Comparison of ENCODE assay signal across 12 cellular contexts in genomic region chr4:38082424-38083374, GRCh38.
A peak's percentile ranks its signal among the peaks of the same experiment; 100 is the strongest.
DNase-seq lines count a peak whose midpoint lies in the region; ATAC-seq and TF ChIP-seq lines count a peak whose summit lies in the region.
"Had no signal": no experiment of that assay in that cellular context is flagged by ENCODE, and none has a peak within 500 bp of the region (broad histone marks: within the 10 kb centered on the region; RNA-seq: fewer than 3 reads in every experiment).

No MANE protein-coding gene starts in this region.

- no peak overlapping the region for H3K4me3 ChIP-seq in PC-3 (ENCODE audit: low read length)
- H3K4me3 ChIP-seq in naive thymus-derived CD4-positive, alpha-beta T cell (ENCODE audit: low read length), result no peak overlapping the region

- no peak overlapping the region for H3K4me2 ChIP-seq in PC-3 (ENCODE audit: low read length)

- no peak overlapping the region for H3K4me3 Mint-ChIP-seq in naive thymus-derived CD4-positive, alpha-beta T cell
- H3K4me3 Mint-ChIP-seq in activated T-helper 2 cell treated with anti-CD3 and anti-CD28 coated beads, Interferon-gamma antibody, Interleukin-2, Interleukin-4, amounts not matched to agents 10 μg/mL and 5 μg/mL and 100 μg/mL, durations not matched to agents 14 hours and 24 hours and 36 hours (ENCODE audit: low read depth), result no peak overlapping the region
- H3K4me3 Mint-ChIP-seq: activated CD4-positive, alpha-beta T cell treated with anti-CD3 and anti-CD28 coated beads for 36 hours; CD8-positive, alpha-beta memory T cell had no signal

- ATAC-seq in PC-3, result no peak; the same call in 1 of the 2 replicates
- ATAC-seq in naive thymus-derived CD4-positive, alpha-beta T cell, result peak; percentile 73
- ATAC-seq in HG02571 (IDR thresholded peaks at IDR 0.05; ENCODE audit: unreplicated experiment), result no peak
- no peak for ATAC-seq in HG02938 (IDR thresholded peaks at IDR 0.05; ENCODE audit: unreplicated experiment)
- ATAC-seq: activated CD4-positive, alpha-beta T cell treated with anti-CD3 and anti-CD28 coated beads for 36 hours had no signal

- peak overlapping the region; percentile 30; the same call in 1 of the 2 replicates for H3K27ac ChIP-seq in PC-3 (ENCODE audit: low read length)
- no peak overlapping the region for H3K27ac ChIP-seq in naive thymus-derived CD4-positive, alpha-beta T cell (ENCODE audit: low read depth, low read length)

- POLR2A ChIA-PET in PC-3 (lab: Charles Lee; ENCODE audit: unreplicated experiment), result interaction anchor here (0.5 kb wide), 1 partner anchor 12 kb away, joined by 4 read pairs; no protein-coding TSS in a partner anchor
- POLR2A ChIA-PET in naive thymus-derived CD4-positive, alpha-beta T cell (lab: Charles Lee), result no interaction called here

- H3K27me3 Mint-ChIP-seq in naive thymus-derived CD4-positive, alpha-beta T cell, result no peaks in the 10 kb centered on the region
- no peaks in the 10 kb centered on the region for H3K27me3 Mint-ChIP-seq in activated T-helper 2 cell treated with anti-CD3 and anti-CD28 coated beads, Interferon-gamma antibody, Interleukin-2, Interleukin-4, amounts not matched to agents 10 μg/mL and 5 μg/mL and 100 μg/mL, durations not matched to agents 14 hours and 24 hours and 36 hours (ENCODE audit: low read depth)
- H3K27me3 Mint-ChIP-seq: activated CD4-positive, alpha-beta T cell treated with anti-CD3 and anti-CD28 coated beads for 36 hours had no signal

- BruUV-seq in PC-3 (replicated peaks; lab: Mats Ljungman, UMichigan), result no TSS peak

- DNase-seq in AG08396 (ENCODE audit: low spot score), result peak; percentile 56
- DNase-seq in PC-3, result peak; percentile 50
- DNase-seq in fibroblast of gingiva (ENCODE audit: low read depth), result peak; percentile 60
- no peak for DNase-seq in naive thymus-derived CD4-positive, alpha-beta T cell
- DNase-seq in T-helper 9 cell, result no peak
- no peak for DNase-seq in activated T-helper 2 cell treated with anti-CD3 and anti-CD28 coated beads, Interferon-gamma antibody, Interleukin-2, Interleukin-4, amounts not matched to agents 10 μg/mL and 5 μg/mL and 100 μg/mL, durations not matched to agents 14 hours and 24 hours and 36 hours (ENCODE audit: low spot score)
- DNase-seq: activated CD4-positive, alpha-beta T cell treated with anti-CD3 and anti-CD28 coated beads for 36 hours; CD8-positive, alpha-beta memory T cell; effector CD8-positive, alpha-beta T cell; NK-92 treated with Interleukin-12 subunit alpha and Interleukin-12 subunit beta, amount 100 ng/mL, for 24 hours had no signal

- H3K36me3 Mint-ChIP-seq in naive thymus-derived CD4-positive, alpha-beta T cell, result peaks cover 18 to 57% (median 30%) of the 10 kb centered on the region in 5 donors
- peaks cover 2% of the 10 kb centered on the region for H3K36me3 Mint-ChIP-seq in activated T-helper 2 cell treated with anti-CD3 and anti-CD28 coated beads, Interferon-gamma antibody, Interleukin-2, Interleukin-4, amounts not matched to agents 10 μg/mL and 5 μg/mL and 100 μg/mL, durations not matched to agents 14 hours and 24 hours and 36 hours (ENCODE audit: low read depth)

- no peaks in the 10 kb centered on the region for H3K36me3 ChIP-seq in PC-3 (ENCODE audit: low read depth, low read length)
- peaks cover 0 to 15% (median 0%) of the 10 kb centered on the region in 3 experiments for H3K36me3 ChIP-seq in naive thymus-derived CD4-positive, alpha-beta T cell (ENCODE audit: control insufficient read depth in 2 of 3, insufficient read depth in 3 of 3, low read length in 3 of 3)

- no peak overlapping the region for H2AFZ ChIP-seq in PC-3 (ENCODE audit: low read length)

- CTCF ChIA-PET in PC-3 (lab: Charles Lee), result no interaction called here
- CTCF ChIA-PET in naive thymus-derived CD4-positive, alpha-beta T cell (lab: Charles Lee), result interaction anchor here (0.6 kb wide), 1 partner anchor 1120 kb away, joined by 6 read pairs; no protein-coding TSS in a partner anchor

- intact Hi-C loops in PC-3 (cut with micrococcal nuclease), result no loop called here
- intact Hi-C loops in naive thymus-derived CD4-positive, alpha-beta T cell (cut with micrococcal nuclease), result no loop called here
- intact Hi-C loops in activated T-helper 2 cell treated with anti-CD3 and anti-CD28 coated beads, Interferon-gamma antibody, Interleukin-2, Interleukin-4, amounts not matched to agents 10 μg/mL and 5 μg/mL and 100 μg/mL, durations not matched to agents 14 hours and 24 hours and 36 hours (cut with micrococcal nuclease), result no loop called here

- no peaks in the 10 kb centered on the region for H3K27me3 ChIP-seq in PC-3 (ENCODE audit: low read length)
- no peaks in the 10 kb centered on the region for H3K27me3 ChIP-seq in naive thymus-derived CD4-positive, alpha-beta T cell (ENCODE audit: control insufficient read depth in 2 of 2, insufficient read depth in 2 of 2, low read length in 2 of 2)

- no peaks in the 10 kb centered on the region for H3K9me2 ChIP-seq in PC-3 (replicated peaks; ENCODE audit: low read length)

- no peaks in the 10 kb centered on the region for H3K79me2 ChIP-seq in PC-3 (ENCODE audit: low read length)

- peaks cover 0 to 21% (median 9%) of the 10 kb centered on the region in 7 donors for H3K4me1 Mint-ChIP-seq in naive thymus-derived CD4-positive, alpha-beta T cell
- peaks cover 5% of the 10 kb centered on the region for H3K4me1 Mint-ChIP-seq in activated T-helper 2 cell treated with anti-CD3 and anti-CD28 coated beads, Interferon-gamma antibody, Interleukin-2, Interleukin-4, amounts not matched to agents 10 μg/mL and 5 μg/mL and 100 μg/mL, durations not matched to agents 14 hours and 24 hours and 36 hours (ENCODE audit: low read depth)

- no peaks in the 10 kb centered on the region for H4K20me1 ChIP-seq in PC-3 (ENCODE audit: low read length)

- H3K9me3 Mint-ChIP-seq in naive thymus-derived CD4-positive, alpha-beta T cell, result no peaks in the 10 kb centered on the region
- H3K9me3 Mint-ChIP-seq in activated T-helper 2 cell treated with anti-CD3 and anti-CD28 coated beads, Interferon-gamma antibody, Interleukin-2, Interleukin-4, amounts not matched to agents 10 μg/mL and 5 μg/mL and 100 μg/mL, durations not matched to agents 14 hours and 24 hours and 36 hours, result no peaks in the 10 kb centered on the region
- H3K9me3 Mint-ChIP-seq: CD8-positive, alpha-beta memory T cell had no signal

- no peaks in the 10 kb centered on the region for H3F3A ChIP-seq in PC-3 (ENCODE audit: low read length, unreplicated experiment)

- H3K9me3 ChIP-seq in PC-3 (ENCODE audit: low read length), result no peaks in the 10 kb centered on the region
- no peaks in the 10 kb centered on the region for H3K9me3 ChIP-seq in naive thymus-derived CD4-positive, alpha-beta T cell (ENCODE audit: control insufficient read depth in 2 of 3, low read length in 3 of 3)

- no peak for TF ChIP-seq CTCF in PC-3 (conservative IDR thresholded peaks at IDR 0.05; ENCODE audit: low read depth, low read length)

- H3K27ac Mint-ChIP-seq in naive thymus-derived CD4-positive, alpha-beta T cell, result peak overlapping the region in 2 of 9 donors; percentile 57 to 78
- no peak overlapping the region for H3K27ac Mint-ChIP-seq in activated T-helper 2 cell treated with anti-CD3 and anti-CD28 coated beads, Interferon-gamma antibody, Interleukin-2, Interleukin-4, amounts not matched to agents 10 μg/mL and 5 μg/mL and 100 μg/mL, durations not matched to agents 14 hours and 24 hours and 36 hours
- H3K27ac Mint-ChIP-seq: activated CD4-positive, alpha-beta T cell treated with anti-CD3 and anti-CD28 coated beads for 36 hours had no signal

- H3K4me1 ChIP-seq in PC-3 (ENCODE audit: insufficient read depth, low read length), result peaks cover 27% of the 10 kb centered on the region
- no peaks in the 10 kb centered on the region for H3K4me1 ChIP-seq in naive thymus-derived CD4-positive, alpha-beta T cell (ENCODE audit: control insufficient read depth in 2 of 2, insufficient read depth in 2 of 2, low read length in 2 of 2)

- no peak overlapping the region for H3K9ac ChIP-seq in PC-3 (ENCODE audit: low read length)

Comparison
In these comparisons a context has a peak if more than half of its experiments do, and no peak if none do; other contexts are left out.
1. DNase-seq: peak in AG08396 (single experiment), PC-3 (single experiment) and fibroblast of gingiva (single experiment); none in naive thymus-derived CD4-positive, alpha-beta T cell (0 of 9), T-helper 9 cell (single experiment) and activated T-helper 2 cell treated with anti-CD3 and anti-CD28 coated beads, Interferon-gamma antibody, Interleukin-2, Interleukin-4, amounts not matched to agents 10 μg/mL and 5 μg/mL and 100 μg/mL, durations not matched to agents 14 hours and 24 hours and 36 hours (single experiment).